Comparison of ENCODE assay signal across 8 cellular contexts in genomic region chr14:69685716-69686115, GRCh38.
A peak's percentile ranks its signal among the peaks of the same experiment; 100 is the strongest.
DNase-seq lines count a peak whose midpoint lies in the region; ATAC-seq and TF ChIP-seq lines count a peak whose summit lies in the region.

No MANE protein-coding gene starts in this region.

- TF ChIP-seq CTCF in Panc1 (IDR thresholded peaks at IDR 0.05) (no peak), chondrocyte (IDR thresholded peaks at IDR 0.05) (no peak), natural killer cell (IDR thresholded peaks at IDR 0.05) (no peak)

- H3K4me3 Mint-ChIP-seq in chondrocyte (ENCODE audit: unreplicated experiment), result no peak overlapping the region
- H3K4me3 Mint-ChIP-seq in natural killer cell, result peak overlapping the region; percentile 1

- no TSS peak for BruUV-seq in Panc1 (replicated peaks; lab: Mats Ljungman, UMichigan)

- in situ Hi-C loops in Panc1 (cut with HindIII; ENCODE audit: low pct_unique_long_range_greater_than_20kb, low sequenced_read_pairs), result no loop called here

- no peaks in the 10 kb centered on the region for H3K27me3 Mint-ChIP-seq in chondrocyte (ENCODE audit: low read depth)
- H3K27me3 Mint-ChIP-seq in natural killer cell (ENCODE audit: low read depth in 2 of 2), result no peaks in the 10 kb centered on the region

- H3K4me1 Mint-ChIP-seq in chondrocyte (ENCODE audit: low read depth) (peaks cover 59% of the 10 kb centered on the region), natural killer cell (peaks cover 79 to 87% of the 10 kb centered on the region in 2 donors)

- H3K9me3 ChIP-seq in KOPT-K1 (ENCODE audit: insufficient read depth, low read length, poor library complexity, severe bottlenecking) (no peaks in the 10 kb centered on the region), Panc1 (ENCODE audit: control insufficient read depth, insufficient read depth, low read depth, low read length) (no peaks in the 10 kb centered on the region)

- peak overlapping the region; percentile 23 for H3K27ac ChIP-seq in KOPT-K1 (ENCODE audit: low read depth, low read length, poor library complexity, severe bottlenecking)
- H3K27ac ChIP-seq in Panc1 (ENCODE audit: low read length), result no peak overlapping the region

- no peak for DNase-seq in Panc1 (ENCODE audit: low read depth, low spot score)
- DNase-seq in chondrocyte (ENCODE audit: low spot score), result no peak
- DNase-seq in natural killer cell, result no peak
- no peak for DNase-seq in Kasumi-1 (lab: John Stamatoyannopoulos, UW)
- no peak for DNase-seq in OCI-M1 (lab: John Stamatoyannopoulos, UW)
- no peak for DNase-seq in H4 (ENCODE audit: low spot score)

- H3K36me3 Mint-ChIP-seq in chondrocyte (ENCODE audit: low read depth) (peaks cover 2% of the 10 kb centered on the region), natural killer cell (no peaks in the 10 kb centered on the region)

- H3K36me3 ChIP-seq in KOPT-K1 (ENCODE audit: insufficient read depth, low read length), result no peaks in the 10 kb centered on the region
- H3K36me3 ChIP-seq in Panc1 (ENCODE audit: control insufficient read depth, insufficient read depth, low read length), result no peaks in the 10 kb centered on the region

- H3K27ac Mint-ChIP-seq in chondrocyte (ENCODE audit: unreplicated experiment) (peak overlapping the region; percentile 25), natural killer cell (peak overlapping the region; percentile 33 to 53)

- CTCF ChIA-PET in Panc1 (lab: Charles Lee), result no interaction called here

- H3K27me3 ChIP-seq in Panc1 (ENCODE audit: control insufficient read depth, insufficient read depth, low read length), result no peaks in the 10 kb centered on the region

- ATAC-seq in Panc1 (peak; percentile 42; the same call in 1 of the 2 replicates), natural killer cell (no peak), HG02610 (IDR thresholded peaks at IDR 0.05; ENCODE audit: unreplicated experiment) (no peak)

- POLR2A ChIA-PET in Panc1 (lab: Charles Lee), result no interaction called here

- peaks cover 7% of the 10 kb centered on the region; the same call in 1 of the 2 replicates for H3K4me1 ChIP-seq in Panc1 (ENCODE audit: control insufficient read depth, insufficient read depth, low read length)

- intact Hi-C loops in Panc1 (cut with micrococcal nuclease; ENCODE audit: unreplicated experiment), result no loop called here
- intact Hi-C loops in natural killer cell (cut with micrococcal nuclease), result no loop called here

- H3K9me3 Mint-ChIP-seq in chondrocyte (ENCODE audit: low read depth) (no peaks in the 10 kb centered on the region), natural killer cell (no peaks in the 10 kb centered on the region)

- H3K4me3 ChIP-seq in Panc1 (ENCODE audit: low read depth in 2 of 2, low read length in 2 of 2), result no peak overlapping the region
